Comparison of ENCODE assay signal across 1 cellular context in the genomic region with DNA sequence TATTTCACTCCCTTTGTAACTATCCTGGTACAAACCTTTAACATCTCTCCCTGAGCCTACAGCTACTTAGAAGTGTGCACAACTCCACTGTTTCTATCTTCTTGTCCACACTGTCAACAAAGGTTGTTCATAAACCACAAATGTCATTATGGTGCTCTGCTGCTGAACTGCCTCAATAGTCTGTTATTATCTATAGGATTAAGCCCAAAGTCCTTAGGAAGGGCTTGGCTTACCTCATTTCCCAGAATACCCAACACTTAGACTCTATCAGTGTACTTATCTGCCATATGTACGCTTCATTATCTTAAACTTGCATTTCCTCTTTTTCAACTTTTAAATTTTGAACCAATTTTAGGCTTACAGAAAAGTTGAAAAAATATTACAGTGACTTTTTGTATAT.
TF ChIP-seq lines count a peak whose summit lies in the region.

No MANE protein-coding gene starts in this region.

TF ChIP-seq in K562, 482 proteins besides CTCF, POLR2A, EP300 and RAD21 (continued from another document and continues in another):
- TF ChIP-seq MGA (IDR thresholded peaks at IDR 0.05) (no peak), RBM39 (optimal IDR thresholded peaks at IDR 0.05; ENCODE audit: low read depth, low read length) (no peak), MIER1 (IDR thresholded peaks at IDR 0.05; ENCODE audit: low read depth) (no peak), CREBBP (IDR thresholded peaks at IDR 0.05; ENCODE audit: low read depth, low read length) (no peak), TRIM24 (IDR thresholded peaks at IDR 0.05) (peak; percentile 79 to 87; a peak in 3 of 4 replicates), BRD9 (IDR thresholded peaks at IDR 0.05; ENCODE audit: low read depth, partially characterized antibody) (peak; percentile 68), ARNT (IDR thresholded peaks at IDR 0.05) (peak; percentile 76 to 85; a peak in 2 of 4 replicates), ZNF695 (CRISPR knock-in tag; IDR thresholded peaks at IDR 0.05) (no peak), CXXC5 (CRISPR knock-in tag; IDR thresholded peaks at IDR 0.05) (peak; percentile 79), FOXK1 (CRISPR knock-in tag; IDR thresholded peaks at IDR 0.05; ENCODE audit: borderline replicate concordance) (no peak), HNRNPH1 (optimal IDR thresholded peaks at IDR 0.05; ENCODE audit: low read depth, low read length) (no peak), STAG1 (CRISPR knock-in tag; IDR thresholded peaks at IDR 0.05; ENCODE audit: borderline replicate concordance) (no peak), PHF20 (IDR thresholded peaks at IDR 0.05; ENCODE audit: partially characterized antibody) (no peak), RBBP5 (IDR thresholded peaks at IDR 0.05; ENCODE audit: borderline replicate concordance, insufficient read depth, low read length, poor library complexity, severe bottlenecking) (no peak), HNRNPK (IDR thresholded peaks at IDR 0.05; ENCODE audit: low read depth, low read length, poor library complexity, severe bottlenecking) (no peak), DLX4 (CRISPR knock-in tag; IDR thresholded peaks at IDR 0.05) (no peak), SIN3B (IDR thresholded peaks at IDR 0.05; ENCODE audit: low read depth) (no peak), ASH1L (IDR thresholded peaks at IDR 0.05; ENCODE audit: borderline replicate concordance, low read depth, partially characterized antibody) (no peak), RB1 (IDR thresholded peaks at IDR 0.05; ENCODE audit: low read depth) (no peak), ZNF668 (CRISPR knock-in tag; IDR thresholded peaks at IDR 0.05) (no peak), GMEB1 (CRISPR knock-in tag; IDR thresholded peaks at IDR 0.05) (no peak), HDAC2 (IDR thresholded peaks at IDR 0.05) (peak; percentile 94), ZNF408 (CRISPR knock-in tag; IDR thresholded peaks at IDR 0.05; ENCODE audit: low read depth) (no peak), ZNF518B (CRISPR knock-in tag; IDR thresholded peaks at IDR 0.05) (no peak)
- TF ChIP-seq, protein P1, sequence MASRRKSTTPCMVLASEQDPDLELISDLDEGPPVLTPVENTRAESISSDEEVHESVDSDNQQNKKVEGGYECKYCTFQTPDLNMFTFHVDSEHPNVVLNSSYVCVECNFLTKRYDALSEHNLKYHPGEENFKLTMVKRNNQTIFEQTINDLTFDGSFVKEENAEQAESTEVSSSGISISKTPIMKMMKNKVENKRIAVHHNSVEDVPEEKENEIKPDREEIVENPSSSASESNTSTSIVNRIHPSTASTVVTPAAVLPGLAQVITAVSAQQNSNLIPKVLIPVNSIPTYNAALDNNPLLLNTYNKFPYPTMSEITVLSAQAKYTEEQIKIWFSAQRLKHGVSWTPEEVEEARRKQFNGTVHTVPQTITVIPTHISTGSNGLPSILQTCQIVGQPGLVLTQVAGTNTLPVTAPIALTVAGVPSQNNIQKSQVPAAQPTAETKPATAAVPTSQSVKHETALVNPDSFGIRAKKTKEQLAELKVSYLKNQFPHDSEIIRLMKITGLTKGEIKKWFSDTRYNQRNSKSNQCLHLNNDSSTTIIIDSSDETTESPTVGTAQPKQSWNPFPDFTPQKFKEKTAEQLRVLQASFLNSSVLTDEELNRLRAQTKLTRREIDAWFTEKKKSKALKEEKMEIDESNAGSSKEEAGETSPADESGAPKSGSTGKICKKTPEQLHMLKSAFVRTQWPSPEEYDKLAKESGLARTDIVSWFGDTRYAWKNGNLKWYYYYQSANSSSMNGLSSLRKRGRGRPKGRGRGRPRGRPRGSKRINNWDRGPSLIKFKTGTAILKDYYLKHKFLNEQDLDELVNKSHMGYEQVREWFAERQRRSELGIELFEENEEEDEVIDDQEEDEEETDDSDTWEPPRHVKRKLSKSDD (conservative IDR thresholded peaks at IDR 0.05; ENCODE audit: low read length) = no peak
- TF ChIP-seq, protein P2, sequence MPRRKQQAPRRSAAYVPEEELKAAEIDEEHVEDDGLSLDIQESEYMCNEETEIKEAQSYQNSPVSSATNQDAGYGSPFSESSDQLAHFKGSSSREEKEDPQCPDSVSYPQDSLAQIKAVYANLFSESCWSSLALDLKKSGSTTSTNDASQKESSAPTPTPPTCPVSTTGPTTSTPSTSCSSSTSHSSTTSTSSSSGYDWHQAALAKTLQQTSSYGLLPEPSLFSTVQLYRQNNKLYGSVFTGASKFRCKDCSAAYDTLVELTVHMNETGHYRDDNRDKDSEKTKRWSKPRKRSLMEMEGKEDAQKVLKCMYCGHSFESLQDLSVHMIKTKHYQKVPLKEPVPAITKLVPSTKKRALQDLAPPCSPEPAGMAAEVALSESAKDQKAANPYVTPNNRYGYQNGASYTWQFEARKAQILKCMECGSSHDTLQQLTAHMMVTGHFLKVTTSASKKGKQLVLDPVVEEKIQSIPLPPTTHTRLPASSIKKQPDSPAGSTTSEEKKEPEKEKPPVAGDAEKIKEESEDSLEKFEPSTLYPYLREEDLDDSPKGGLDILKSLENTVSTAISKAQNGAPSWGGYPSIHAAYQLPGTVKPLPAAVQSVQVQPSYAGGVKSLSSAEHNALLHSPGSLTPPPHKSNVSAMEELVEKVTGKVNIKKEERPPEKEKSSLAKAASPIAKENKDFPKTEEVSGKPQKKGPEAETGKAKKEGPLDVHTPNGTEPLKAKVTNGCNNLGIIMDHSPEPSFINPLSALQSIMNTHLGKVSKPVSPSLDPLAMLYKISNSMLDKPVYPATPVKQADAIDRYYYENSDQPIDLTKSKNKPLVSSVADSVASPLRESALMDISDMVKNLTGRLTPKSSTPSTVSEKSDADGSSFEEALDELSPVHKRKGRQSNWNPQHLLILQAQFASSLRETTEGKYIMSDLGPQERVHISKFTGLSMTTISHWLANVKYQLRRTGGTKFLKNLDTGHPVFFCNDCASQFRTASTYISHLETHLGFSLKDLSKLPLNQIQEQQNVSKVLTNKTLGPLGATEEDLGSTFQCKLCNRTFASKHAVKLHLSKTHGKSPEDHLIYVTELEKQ (CRISPR knock-in tag; IDR thresholded peaks at IDR 0.05) = no peak
- TF ChIP-seq, protein P3, sequence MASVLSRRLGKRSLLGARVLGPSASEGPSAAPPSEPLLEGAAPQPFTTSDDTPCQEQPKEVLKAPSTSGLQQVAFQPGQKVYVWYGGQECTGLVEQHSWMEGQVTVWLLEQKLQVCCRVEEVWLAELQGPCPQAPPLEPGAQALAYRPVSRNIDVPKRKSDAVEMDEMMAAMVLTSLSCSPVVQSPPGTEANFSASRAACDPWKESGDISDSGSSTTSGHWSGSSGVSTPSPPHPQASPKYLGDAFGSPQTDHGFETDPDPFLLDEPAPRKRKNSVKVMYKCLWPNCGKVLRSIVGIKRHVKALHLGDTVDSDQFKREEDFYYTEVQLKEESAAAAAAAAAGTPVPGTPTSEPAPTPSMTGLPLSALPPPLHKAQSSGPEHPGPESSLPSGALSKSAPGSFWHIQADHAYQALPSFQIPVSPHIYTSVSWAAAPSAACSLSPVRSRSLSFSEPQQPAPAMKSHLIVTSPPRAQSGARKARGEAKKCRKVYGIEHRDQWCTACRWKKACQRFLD (CRISPR knock-in tag; IDR thresholded peaks at IDR 0.05) = peak; percentile 82; the same call in 1 of the 2 replicates
